Comparison of ENCODE assay signal across 1 cellular context in the genomic region with DNA sequence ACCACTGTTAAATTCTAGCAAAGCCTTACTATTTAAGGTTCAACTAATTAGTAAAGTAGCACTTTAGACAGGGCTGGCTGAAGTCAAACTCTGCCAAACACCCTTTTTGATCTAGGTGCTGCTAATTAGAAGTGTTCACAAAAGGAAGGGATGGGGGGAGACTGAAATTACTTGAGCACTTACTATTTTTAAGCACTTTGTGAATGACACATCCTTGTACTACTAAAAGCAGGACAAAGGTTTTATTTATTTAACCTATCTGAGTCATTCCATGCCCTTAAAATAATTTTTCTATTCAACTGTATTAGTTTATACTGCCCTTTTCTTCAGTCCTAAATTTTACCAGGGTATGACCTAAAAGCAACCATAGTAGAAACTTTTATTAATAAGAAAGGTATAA.
TF ChIP-seq lines count a peak whose summit lies in the region.

No MANE protein-coding gene starts in this region.

TF ChIP-seq in GM12878, 131 proteins besides CTCF, POLR2A, EP300 and RAD21 (continued from another document):
- TF ChIP-seq CREM (IDR thresholded peaks at IDR 0.05; ENCODE audit: low read depth) (no peak), MTA2 (IDR thresholded peaks at IDR 0.05; ENCODE audit: low read depth) (peak; percentile 93), KLF5 (IDR thresholded peaks at IDR 0.05; ENCODE audit: partially characterized antibody) (no peak), SUZ12 (IDR thresholded peaks at IDR 0.05; ENCODE audit: unreplicated experiment) (no peak), CEBPB (IDR thresholded peaks at IDR 0.05; ENCODE audit: borderline replicate concordance in 1 of 2, low read depth in 2 of 2, low read length in 2 of 2) (no peak), LARP7 (IDR thresholded peaks at IDR 0.05) (no peak), NRF1 (conservative IDR thresholded peaks at IDR 0.05; ENCODE audit: low read depth, low read length) (no peak), TCF7 (IDR thresholded peaks at IDR 0.05; ENCODE audit: borderline replicate concordance) (no peak), ZNF24 (IDR thresholded peaks at IDR 0.05) (no peak), CREB1 (IDR thresholded peaks at IDR 0.05; ENCODE audit: low read depth) (no peak), MEF2A (IDR thresholded peaks at IDR 0.05; ENCODE audit: insufficient read depth, low read depth, low read length) (peak; percentile 74; the same call in 1 of the 2 replicates), BACH1 (IDR thresholded peaks at IDR 0.05; ENCODE audit: borderline replicate concordance) (no peak), SIN3A (IDR thresholded peaks at IDR 0.05; ENCODE audit: low read depth, low read length) (no peak), MEF2B (IDR thresholded peaks at IDR 0.05; ENCODE audit: partially characterized antibody, poor library complexity, severe bottlenecking) (peak; percentile 91), ATF7 (IDR thresholded peaks at IDR 0.05; ENCODE audit: low read depth) (peak; percentile 55; the same call in 1 of the 2 replicates), TCF12 (IDR thresholded peaks at IDR 0.05; ENCODE audit: low read depth, low read length) (no peak), ZSCAN29 (IDR thresholded peaks at IDR 0.05) (no peak), FOXM1 (IDR thresholded peaks at IDR 0.05; ENCODE audit: low read depth, low read length) (peak; percentile 23; the same call in 1 of the 2 replicates), IRF4 (IDR thresholded peaks at IDR 0.05; ENCODE audit: low read depth, low read length) (no peak), BCL11A (IDR thresholded peaks at IDR 0.05; ENCODE audit: low read depth, low read length) (peak; percentile 16; the same call in 1 of the 2 replicates), PAX5 (IDR thresholded peaks at IDR 0.05; ENCODE audit: borderline replicate concordance, low read depth, low read length) (no peak), IKZF1 (conservative IDR thresholded peaks at IDR 0.05) (no peak), ZNF384 (IDR thresholded peaks at IDR 0.05; ENCODE audit: borderline replicate concordance, low read depth, low read length) (no peak), YY1 (IDR thresholded peaks at IDR 0.05; ENCODE audit: low read depth, low read length) (no peak), CHD4 (IDR thresholded peaks at IDR 0.05) (no peak), SREBF1 (IDR thresholded peaks at IDR 0.05; ENCODE audit: low read length) (no peak), JUNB (IDR thresholded peaks at IDR 0.05) (peak; percentile 67), ZNF274 (IDR thresholded peaks at IDR 0.05; ENCODE audit: insufficient read depth, insufficient read length) (no peak)
- TF ChIP-seq, protein P1, sequence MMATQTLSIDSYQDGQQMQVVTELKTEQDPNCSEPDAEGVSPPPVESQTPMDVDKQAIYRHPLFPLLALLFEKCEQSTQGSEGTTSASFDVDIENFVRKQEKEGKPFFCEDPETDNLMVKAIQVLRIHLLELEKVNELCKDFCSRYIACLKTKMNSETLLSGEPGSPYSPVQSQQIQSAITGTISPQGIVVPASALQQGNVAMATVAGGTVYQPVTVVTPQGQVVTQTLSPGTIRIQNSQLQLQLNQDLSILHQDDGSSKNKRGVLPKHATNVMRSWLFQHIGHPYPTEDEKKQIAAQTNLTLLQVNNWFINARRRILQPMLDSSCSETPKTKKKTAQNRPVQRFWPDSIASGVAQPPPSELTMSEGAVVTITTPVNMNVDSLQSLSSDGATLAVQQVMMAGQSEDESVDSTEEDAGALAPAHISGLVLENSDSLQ (IDR thresholded peaks at IDR 0.05): no peak; the same call in 1 of the 2 replicates
- TF ChIP-seq, protein P2, sequence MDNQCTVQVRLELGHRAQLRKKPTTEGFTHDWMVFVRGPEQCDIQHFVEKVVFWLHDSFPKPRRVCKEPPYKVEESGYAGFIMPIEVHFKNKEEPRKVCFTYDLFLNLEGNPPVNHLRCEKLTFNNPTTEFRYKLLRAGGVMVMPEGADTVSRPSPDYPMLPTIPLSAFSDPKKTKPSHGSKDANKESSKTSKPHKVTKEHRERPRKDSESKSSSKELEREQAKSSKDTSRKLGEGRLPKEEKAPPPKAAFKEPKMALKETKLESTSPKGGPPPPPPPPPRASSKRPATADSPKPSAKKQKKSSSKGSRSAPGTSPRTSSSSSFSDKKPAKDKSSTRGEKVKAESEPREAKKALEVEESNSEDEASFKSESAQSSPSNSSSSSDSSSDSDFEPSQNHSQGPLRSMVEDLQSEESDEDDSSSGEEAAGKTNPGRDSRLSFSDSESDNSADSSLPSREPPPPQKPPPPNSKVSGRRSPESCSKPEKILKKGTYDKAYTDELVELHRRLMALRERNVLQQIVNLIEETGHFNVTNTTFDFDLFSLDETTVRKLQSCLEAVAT (IDR thresholded peaks at IDR 0.05): no peak
- TF ChIP-seq, protein P3, sequence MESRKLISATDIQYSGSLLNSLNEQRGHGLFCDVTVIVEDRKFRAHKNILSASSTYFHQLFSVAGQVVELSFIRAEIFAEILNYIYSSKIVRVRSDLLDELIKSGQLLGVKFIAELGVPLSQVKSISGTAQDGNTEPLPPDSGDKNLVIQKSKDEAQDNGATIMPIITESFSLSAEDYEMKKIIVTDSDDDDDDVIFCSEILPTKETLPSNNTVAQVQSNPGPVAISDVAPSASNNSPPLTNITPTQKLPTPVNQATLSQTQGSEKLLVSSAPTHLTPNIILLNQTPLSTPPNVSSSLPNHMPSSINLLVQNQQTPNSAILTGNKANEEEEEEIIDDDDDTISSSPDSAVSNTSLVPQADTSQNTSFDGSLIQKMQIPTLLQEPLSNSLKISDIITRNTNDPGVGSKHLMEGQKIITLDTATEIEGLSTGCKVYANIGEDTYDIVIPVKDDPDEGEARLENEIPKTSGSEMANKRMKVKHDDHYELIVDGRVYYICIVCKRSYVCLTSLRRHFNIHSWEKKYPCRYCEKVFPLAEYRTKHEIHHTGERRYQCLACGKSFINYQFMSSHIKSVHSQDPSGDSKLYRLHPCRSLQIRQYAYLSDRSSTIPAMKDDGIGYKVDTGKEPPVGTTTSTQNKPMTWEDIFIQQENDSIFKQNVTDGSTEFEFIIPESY (IDR thresholded peaks at IDR 0.05): no peak
- TF ChIP-seq, protein P4, sequence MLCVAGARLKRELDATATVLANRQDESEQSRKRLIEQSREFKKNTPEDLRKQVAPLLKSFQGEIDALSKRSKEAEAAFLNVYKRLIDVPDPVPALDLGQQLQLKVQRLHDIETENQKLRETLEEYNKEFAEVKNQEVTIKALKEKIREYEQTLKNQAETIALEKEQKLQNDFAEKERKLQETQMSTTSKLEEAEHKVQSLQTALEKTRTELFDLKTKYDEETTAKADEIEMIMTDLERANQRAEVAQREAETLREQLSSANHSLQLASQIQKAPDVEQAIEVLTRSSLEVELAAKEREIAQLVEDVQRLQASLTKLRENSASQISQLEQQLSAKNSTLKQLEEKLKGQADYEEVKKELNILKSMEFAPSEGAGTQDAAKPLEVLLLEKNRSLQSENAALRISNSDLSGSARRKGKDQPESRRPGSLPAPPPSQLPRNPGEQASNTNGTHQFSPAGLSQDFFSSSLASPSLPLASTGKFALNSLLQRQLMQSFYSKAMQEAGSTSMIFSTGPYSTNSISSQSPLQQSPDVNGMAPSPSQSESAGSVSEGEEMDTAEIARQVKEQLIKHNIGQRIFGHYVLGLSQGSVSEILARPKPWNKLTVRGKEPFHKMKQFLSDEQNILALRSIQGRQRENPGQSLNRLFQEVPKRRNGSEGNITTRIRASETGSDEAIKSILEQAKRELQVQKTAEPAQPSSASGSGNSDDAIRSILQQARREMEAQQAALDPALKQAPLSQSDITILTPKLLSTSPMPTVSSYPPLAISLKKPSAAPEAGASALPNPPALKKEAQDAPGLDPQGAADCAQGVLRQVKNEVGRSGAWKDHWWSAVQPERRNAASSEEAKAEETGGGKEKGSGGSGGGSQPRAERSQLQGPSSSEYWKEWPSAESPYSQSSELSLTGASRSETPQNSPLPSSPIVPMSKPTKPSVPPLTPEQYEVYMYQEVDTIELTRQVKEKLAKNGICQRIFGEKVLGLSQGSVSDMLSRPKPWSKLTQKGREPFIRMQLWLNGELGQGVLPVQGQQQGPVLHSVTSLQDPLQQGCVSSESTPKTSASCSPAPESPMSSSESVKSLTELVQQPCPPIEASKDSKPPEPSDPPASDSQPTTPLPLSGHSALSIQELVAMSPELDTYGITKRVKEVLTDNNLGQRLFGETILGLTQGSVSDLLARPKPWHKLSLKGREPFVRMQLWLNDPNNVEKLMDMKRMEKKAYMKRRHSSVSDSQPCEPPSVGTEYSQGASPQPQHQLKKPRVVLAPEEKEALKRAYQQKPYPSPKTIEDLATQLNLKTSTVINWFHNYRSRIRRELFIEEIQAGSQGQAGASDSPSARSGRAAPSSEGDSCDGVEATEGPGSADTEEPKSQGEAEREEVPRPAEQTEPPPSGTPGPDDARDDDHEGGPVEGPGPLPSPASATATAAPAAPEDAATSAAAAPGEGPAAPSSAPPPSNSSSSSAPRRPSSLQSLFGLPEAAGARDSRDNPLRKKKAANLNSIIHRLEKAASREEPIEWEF (IDR thresholded peaks at IDR 0.05; ENCODE audit: insufficient replicate concordance, low read depth, low read length): no peak
- TF ChIP-seq, protein P5, sequence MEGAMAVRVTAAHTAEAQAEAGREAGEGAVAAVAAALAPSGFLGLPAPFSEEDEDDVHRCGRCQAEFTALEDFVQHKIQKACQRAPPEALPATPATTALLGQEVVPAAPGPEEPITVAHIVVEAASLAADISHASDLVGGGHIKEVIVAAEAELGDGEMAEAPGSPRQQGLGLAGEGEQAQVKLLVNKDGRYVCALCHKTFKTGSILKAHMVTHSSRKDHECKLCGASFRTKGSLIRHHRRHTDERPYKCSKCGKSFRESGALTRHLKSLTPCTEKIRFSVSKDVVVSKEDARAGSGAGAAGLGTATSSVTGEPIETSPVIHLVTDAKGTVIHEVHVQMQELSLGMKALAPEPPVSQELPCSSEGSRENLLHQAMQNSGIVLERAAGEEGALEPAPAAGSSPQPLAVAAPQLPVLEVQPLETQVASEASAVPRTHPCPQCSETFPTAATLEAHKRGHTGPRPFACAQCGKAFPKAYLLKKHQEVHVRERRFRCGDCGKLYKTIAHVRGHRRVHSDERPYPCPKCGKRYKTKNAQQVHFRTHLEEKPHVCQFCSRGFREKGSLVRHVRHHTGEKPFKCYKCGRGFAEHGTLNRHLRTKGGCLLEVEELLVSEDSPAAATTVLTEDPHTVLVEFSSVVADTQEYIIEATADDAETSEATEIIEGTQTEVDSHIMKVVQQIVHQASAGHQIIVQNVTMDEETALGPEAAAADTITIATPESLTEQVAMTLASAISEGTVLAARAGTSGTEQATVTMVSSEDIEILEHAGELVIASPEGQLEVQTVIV (IDR thresholded peaks at IDR 0.05; ENCODE audit: borderline replicate concordance, partially characterized antibody): no peak
- TF ChIP-seq, protein P6, sequence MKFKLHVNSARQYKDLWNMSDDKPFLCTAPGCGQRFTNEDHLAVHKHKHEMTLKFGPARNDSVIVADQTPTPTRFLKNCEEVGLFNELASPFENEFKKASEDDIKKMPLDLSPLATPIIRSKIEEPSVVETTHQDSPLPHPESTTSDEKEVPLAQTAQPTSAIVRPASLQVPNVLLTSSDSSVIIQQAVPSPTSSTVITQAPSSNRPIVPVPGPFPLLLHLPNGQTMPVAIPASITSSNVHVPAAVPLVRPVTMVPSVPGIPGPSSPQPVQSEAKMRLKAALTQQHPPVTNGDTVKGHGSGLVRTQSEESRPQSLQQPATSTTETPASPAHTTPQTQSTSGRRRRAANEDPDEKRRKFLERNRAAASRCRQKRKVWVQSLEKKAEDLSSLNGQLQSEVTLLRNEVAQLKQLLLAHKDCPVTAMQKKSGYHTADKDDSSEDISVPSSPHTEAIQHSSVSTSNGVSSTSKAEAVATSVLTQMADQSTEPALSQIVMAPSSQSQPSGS (IDR thresholded peaks at IDR 0.05; ENCODE audit: low read length): peak; percentile 19; the same call in 1 of the 2 replicates
- TF ChIP-seq, protein P7, sequence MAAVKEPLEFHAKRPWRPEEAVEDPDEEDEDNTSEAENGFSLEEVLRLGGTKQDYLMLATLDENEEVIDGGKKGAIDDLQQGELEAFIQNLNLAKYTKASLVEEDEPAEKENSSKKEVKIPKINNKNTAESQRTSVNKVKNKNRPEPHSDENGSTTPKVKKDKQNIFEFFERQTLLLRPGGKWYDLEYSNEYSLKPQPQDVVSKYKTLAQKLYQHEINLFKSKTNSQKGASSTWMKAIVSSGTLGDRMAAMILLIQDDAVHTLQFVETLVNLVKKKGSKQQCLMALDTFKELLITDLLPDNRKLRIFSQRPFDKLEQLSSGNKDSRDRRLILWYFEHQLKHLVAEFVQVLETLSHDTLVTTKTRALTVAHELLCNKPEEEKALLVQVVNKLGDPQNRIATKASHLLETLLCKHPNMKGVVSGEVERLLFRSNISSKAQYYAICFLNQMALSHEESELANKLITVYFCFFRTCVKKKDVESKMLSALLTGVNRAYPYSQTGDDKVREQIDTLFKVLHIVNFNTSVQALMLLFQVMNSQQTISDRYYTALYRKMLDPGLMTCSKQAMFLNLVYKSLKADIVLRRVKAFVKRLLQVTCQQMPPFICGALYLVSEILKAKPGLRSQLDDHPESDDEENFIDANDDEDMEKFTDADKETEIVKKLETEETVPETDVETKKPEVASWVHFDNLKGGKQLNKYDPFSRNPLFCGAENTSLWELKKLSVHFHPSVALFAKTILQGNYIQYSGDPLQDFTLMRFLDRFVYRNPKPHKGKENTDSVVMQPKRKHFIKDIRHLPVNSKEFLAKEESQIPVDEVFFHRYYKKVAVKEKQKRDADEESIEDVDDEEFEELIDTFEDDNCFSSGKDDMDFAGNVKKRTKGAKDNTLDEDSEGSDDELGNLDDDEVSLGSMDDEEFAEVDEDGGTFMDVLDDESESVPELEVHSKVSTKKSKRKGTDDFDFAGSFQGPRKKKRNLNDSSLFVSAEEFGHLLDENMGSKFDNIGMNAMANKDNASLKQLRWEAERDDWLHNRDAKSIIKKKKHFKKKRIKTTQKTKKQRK (IDR thresholded peaks at IDR 0.05; ENCODE audit: low read depth, low read length): no peak
